ENCODE assay signal across 1 cellular context in the genomic region with DNA sequence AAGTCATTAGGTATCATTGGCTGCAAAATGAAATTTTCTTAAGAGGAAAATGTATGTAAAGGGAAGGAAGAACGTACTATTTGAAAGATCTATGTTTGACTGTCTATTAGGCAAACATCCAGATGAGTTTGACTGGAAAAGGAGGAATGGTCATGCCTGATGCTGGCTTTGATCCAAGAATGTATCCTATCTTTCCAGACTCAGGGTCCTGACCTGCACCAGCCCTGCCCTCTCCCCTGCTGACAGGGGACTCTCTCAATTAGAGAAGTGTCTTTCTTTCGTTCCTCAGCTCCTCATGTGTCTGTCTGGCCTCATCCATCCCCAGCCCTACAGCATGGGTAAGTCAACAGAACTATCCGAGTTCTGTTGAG.
TF ChIP-seq lines count a peak whose summit lies in the region.

No MANE protein-coding gene starts in this region.

TF ChIP-seq in HepG2, 621 proteins besides CTCF, POLR2A, EP300 and RAD21 (continued from another document and continues in another):
- TF ChIP-seq, protein P1, sequence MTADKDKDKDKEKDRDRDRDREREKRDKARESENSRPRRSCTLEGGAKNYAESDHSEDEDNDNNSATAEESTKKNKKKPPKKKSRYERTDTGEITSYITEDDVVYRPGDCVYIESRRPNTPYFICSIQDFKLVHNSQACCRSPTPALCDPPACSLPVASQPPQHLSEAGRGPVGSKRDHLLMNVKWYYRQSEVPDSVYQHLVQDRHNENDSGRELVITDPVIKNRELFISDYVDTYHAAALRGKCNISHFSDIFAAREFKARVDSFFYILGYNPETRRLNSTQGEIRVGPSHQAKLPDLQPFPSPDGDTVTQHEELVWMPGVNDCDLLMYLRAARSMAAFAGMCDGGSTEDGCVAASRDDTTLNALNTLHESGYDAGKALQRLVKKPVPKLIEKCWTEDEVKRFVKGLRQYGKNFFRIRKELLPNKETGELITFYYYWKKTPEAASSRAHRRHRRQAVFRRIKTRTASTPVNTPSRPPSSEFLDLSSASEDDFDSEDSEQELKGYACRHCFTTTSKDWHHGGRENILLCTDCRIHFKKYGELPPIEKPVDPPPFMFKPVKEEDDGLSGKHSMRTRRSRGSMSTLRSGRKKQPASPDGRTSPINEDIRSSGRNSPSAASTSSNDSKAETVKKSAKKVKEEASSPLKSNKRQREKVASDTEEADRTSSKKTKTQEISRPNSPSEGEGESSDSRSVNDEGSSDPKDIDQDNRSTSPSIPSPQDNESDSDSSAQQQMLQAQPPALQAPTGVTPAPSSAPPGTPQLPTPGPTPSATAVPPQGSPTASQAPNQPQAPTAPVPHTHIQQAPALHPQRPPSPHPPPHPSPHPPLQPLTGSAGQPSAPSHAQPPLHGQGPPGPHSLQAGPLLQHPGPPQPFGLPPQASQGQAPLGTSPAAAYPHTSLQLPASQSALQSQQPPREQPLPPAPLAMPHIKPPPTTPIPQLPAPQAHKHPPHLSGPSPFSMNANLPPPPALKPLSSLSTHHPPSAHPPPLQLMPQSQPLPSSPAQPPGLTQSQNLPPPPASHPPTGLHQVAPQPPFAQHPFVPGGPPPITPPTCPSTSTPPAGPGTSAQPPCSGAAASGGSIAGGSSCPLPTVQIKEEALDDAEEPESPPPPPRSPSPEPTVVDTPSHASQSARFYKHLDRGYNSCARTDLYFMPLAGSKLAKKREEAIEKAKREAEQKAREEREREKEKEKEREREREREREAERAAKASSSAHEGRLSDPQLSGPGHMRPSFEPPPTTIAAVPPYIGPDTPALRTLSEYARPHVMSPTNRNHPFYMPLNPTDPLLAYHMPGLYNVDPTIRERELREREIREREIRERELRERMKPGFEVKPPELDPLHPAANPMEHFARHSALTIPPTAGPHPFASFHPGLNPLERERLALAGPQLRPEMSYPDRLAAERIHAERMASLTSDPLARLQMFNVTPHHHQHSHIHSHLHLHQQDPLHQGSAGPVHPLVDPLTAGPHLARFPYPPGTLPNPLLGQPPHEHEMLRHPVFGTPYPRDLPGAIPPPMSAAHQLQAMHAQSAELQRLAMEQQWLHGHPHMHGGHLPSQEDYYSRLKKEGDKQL (CRISPR knock-in tag; IDR thresholded peaks at IDR 0.05; ENCODE audit: low read depth) = no peak
- TF ChIP-seq, protein P2, sequence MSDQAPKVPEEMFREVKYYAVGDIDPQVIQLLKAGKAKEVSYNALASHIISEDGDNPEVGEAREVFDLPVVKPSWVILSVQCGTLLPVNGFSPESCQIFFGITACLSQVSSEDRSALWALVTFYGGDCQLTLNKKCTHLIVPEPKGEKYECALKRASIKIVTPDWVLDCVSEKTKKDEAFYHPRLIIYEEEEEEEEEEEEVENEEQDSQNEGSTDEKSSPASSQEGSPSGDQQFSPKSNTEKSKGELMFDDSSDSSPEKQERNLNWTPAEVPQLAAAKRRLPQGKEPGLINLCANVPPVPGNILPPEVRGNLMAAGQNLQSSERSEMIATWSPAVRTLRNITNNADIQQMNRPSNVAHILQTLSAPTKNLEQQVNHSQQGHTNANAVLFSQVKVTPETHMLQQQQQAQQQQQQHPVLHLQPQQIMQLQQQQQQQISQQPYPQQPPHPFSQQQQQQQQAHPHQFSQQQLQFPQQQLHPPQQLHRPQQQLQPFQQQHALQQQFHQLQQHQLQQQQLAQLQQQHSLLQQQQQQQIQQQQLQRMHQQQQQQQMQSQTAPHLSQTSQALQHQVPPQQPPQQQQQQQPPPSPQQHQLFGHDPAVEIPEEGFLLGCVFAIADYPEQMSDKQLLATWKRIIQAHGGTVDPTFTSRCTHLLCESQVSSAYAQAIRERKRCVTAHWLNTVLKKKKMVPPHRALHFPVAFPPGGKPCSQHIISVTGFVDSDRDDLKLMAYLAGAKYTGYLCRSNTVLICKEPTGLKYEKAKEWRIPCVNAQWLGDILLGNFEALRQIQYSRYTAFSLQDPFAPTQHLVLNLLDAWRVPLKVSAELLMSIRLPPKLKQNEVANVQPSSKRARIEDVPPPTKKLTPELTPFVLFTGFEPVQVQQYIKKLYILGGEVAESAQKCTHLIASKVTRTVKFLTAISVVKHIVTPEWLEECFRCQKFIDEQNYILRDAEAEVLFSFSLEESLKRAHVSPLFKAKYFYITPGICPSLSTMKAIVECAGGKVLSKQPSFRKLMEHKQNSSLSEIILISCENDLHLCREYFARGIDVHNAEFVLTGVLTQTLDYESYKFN (CRISPR knock-in tag; conservative IDR thresholded peaks at IDR 0.05) = peak; percentile 59
- TF ChIP-seq, protein P3, sequence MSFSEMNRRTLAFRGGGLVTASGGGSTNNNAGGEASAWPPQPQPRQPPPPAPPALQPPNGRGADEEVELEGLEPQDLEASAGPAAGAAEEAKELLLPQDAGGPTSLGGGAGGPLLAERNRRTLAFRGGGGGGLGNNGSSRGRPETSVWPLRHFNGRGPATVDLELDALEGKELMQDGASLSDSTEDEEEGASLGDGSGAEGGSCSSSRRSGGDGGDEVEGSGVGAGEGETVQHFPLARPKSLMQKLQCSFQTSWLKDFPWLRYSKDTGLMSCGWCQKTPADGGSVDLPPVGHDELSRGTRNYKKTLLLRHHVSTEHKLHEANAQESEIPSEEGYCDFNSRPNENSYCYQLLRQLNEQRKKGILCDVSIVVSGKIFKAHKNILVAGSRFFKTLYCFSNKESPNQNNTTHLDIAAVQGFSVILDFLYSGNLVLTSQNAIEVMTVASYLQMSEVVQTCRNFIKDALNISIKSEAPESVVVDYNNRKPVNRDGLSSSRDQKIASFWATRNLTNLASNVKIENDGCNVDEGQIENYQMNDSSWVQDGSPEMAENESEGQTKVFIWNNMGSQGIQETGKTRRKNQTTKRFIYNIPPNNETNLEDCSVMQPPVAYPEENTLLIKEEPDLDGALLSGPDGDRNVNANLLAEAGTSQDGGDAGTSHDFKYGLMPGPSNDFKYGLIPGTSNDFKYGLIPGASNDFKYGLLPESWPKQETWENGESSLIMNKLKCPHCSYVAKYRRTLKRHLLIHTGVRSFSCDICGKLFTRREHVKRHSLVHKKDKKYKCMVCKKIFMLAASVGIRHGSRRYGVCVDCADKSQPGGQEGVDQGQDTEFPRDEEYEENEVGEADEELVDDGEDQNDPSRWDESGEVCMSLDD (CRISPR knock-in tag; IDR thresholded peaks at IDR 0.05; ENCODE audit: borderline replicate concordance) = no peak
- TF ChIP-seq, protein P4, sequence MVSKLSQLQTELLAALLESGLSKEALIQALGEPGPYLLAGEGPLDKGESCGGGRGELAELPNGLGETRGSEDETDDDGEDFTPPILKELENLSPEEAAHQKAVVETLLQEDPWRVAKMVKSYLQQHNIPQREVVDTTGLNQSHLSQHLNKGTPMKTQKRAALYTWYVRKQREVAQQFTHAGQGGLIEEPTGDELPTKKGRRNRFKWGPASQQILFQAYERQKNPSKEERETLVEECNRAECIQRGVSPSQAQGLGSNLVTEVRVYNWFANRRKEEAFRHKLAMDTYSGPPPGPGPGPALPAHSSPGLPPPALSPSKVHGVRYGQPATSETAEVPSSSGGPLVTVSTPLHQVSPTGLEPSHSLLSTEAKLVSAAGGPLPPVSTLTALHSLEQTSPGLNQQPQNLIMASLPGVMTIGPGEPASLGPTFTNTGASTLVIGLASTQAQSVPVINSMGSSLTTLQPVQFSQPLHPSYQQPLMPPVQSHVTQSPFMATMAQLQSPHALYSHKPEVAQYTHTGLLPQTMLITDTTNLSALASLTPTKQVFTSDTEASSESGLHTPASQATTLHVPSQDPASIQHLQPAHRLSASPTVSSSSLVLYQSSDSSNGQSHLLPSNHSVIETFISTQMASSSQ (IDR thresholded peaks at IDR 0.05; ENCODE audit: low read depth) = no peak
- TF ChIP-seq, protein P4 (CRISPR knock-in tag; IDR thresholded peaks at IDR 0.05; ENCODE audit: borderline replicate concordance) = no peak
- TF ChIP-seq, protein P5, sequence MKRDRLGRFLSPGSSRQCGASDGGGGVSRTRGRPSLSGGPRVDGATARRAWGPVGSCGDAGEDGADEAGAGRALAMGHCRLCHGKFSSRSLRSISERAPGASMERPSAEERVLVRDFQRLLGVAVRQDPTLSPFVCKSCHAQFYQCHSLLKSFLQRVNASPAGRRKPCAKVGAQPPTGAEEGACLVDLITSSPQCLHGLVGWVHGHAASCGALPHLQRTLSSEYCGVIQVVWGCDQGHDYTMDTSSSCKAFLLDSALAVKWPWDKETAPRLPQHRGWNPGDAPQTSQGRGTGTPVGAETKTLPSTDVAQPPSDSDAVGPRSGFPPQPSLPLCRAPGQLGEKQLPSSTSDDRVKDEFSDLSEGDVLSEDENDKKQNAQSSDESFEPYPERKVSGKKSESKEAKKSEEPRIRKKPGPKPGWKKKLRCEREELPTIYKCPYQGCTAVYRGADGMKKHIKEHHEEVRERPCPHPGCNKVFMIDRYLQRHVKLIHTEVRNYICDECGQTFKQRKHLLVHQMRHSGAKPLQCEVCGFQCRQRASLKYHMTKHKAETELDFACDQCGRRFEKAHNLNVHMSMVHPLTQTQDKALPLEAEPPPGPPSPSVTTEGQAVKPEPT (CRISPR knock-in tag; IDR thresholded peaks at IDR 0.05; ENCODE audit: low read depth) = no peak
- TF ChIP-seq CEBPG (CRISPR knock-in tag; IDR thresholded peaks at IDR 0.05) (no peak), HOXA3 (CRISPR knock-in tag; IDR thresholded peaks at IDR 0.05) (peak; percentile 2; the same call in 1 of the 2 replicates), ZFP82 (CRISPR knock-in tag; IDR thresholded peaks at IDR 0.05; ENCODE audit: borderline replicate concordance) (no peak), ZNF614 (CRISPR knock-in tag; IDR thresholded peaks at IDR 0.05; ENCODE audit: borderline replicate concordance) (no peak), SOX5 (CRISPR knock-in tag; IDR thresholded peaks at IDR 0.05; ENCODE audit: borderline replicate concordance) (no peak)
- TF ChIP-seq, protein P6, sequence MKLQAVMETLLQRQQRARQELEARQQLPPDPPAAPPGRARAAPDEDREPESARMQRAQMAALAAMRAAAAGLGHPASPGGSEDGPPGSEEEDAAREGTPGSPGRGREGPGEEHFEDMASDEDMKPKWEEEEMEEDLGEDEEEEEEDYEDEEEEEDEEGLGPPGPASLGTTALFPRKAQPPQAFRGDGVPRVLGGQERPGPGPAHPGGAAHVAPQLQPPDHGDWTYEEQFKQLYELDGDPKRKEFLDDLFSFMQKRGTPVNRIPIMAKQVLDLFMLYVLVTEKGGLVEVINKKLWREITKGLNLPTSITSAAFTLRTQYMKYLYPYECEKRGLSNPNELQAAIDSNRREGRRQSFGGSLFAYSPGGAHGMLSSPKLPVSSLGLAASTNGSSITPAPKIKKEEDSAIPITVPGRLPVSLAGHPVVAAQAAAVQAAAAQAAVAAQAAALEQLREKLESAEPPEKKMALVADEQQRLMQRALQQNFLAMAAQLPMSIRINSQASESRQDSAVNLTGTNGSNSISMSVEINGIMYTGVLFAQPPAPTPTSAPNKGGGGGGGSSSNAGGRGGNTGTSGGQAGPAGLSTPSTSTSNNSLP (IDR thresholded peaks at IDR 0.05; ENCODE audit: low read depth, low read length) = no peak
- TF ChIP-seq, protein P7, sequence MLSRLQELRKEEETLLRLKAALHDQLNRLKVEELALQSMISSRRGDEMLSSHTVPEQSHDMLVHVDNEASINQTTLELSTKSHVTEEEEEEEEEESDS (CRISPR knock-in tag; IDR thresholded peaks at IDR 0.05; ENCODE audit: borderline replicate concordance) = no peak
- TF ChIP-seq, protein P8, sequence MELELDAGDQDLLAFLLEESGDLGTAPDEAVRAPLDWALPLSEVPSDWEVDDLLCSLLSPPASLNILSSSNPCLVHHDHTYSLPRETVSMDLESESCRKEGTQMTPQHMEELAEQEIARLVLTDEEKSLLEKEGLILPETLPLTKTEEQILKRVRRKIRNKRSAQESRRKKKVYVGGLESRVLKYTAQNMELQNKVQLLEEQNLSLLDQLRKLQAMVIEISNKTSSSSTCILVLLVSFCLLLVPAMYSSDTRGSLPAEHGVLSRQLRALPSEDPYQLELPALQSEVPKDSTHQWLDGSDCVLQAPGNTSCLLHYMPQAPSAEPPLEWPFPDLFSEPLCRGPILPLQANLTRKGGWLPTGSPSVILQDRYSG (CRISPR knock-in tag; IDR thresholded peaks at IDR 0.05) = no peak
- TF ChIP-seq, protein P9, sequence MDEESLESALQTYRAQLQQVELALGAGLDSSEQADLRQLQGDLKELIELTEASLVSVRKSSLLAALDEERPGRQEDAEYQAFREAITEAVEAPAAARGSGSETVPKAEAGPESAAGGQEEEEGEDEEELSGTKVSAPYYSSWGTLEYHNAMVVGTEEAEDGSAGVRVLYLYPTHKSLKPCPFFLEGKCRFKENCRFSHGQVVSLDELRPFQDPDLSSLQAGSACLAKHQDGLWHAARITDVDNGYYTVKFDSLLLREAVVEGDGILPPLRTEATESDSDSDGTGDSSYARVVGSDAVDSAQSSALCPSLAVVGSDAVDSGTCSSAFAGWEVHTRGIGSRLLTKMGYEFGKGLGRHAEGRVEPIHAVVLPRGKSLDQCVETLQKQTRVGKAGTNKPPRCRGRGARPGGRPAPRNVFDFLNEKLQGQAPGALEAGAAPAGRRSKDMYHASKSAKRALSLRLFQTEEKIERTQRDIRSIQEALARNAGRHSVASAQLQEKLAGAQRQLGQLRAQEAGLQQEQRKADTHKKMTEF (CRISPR knock-in tag; IDR thresholded peaks at IDR 0.05) = peak; percentile 41; the same call in 1 of the 2 replicates
- TF ChIP-seq, protein P10, sequence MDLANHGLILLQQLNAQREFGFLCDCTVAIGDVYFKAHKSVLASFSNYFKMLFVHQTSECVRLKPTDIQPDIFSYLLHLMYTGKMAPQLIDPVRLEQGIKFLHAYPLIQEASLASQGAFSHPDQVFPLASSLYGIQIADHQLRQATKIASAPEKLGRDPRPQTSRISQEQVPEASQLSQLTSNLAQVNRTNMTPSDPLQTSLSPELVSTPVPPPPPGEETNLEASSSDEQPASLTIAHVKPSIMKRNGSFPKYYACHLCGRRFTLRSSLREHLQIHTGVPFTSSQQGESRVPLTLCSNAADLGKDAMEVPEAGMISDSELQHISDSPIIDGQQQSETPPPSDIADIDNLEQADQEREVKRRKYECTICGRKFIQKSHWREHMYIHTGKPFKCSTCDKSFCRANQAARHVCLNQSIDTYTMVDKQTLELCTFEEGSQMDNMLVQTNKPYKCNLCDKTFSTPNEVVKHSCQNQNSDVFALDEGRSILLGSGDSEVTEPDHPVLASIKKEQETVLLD (CRISPR knock-in tag; IDR thresholded peaks at IDR 0.05; ENCODE audit: low read depth) = no peak
- TF ChIP-seq, protein P11, sequence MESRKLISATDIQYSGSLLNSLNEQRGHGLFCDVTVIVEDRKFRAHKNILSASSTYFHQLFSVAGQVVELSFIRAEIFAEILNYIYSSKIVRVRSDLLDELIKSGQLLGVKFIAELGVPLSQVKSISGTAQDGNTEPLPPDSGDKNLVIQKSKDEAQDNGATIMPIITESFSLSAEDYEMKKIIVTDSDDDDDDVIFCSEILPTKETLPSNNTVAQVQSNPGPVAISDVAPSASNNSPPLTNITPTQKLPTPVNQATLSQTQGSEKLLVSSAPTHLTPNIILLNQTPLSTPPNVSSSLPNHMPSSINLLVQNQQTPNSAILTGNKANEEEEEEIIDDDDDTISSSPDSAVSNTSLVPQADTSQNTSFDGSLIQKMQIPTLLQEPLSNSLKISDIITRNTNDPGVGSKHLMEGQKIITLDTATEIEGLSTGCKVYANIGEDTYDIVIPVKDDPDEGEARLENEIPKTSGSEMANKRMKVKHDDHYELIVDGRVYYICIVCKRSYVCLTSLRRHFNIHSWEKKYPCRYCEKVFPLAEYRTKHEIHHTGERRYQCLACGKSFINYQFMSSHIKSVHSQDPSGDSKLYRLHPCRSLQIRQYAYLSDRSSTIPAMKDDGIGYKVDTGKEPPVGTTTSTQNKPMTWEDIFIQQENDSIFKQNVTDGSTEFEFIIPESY (CRISPR knock-in tag; IDR thresholded peaks at IDR 0.05) = no peak
